In the genomic region with DNA sequence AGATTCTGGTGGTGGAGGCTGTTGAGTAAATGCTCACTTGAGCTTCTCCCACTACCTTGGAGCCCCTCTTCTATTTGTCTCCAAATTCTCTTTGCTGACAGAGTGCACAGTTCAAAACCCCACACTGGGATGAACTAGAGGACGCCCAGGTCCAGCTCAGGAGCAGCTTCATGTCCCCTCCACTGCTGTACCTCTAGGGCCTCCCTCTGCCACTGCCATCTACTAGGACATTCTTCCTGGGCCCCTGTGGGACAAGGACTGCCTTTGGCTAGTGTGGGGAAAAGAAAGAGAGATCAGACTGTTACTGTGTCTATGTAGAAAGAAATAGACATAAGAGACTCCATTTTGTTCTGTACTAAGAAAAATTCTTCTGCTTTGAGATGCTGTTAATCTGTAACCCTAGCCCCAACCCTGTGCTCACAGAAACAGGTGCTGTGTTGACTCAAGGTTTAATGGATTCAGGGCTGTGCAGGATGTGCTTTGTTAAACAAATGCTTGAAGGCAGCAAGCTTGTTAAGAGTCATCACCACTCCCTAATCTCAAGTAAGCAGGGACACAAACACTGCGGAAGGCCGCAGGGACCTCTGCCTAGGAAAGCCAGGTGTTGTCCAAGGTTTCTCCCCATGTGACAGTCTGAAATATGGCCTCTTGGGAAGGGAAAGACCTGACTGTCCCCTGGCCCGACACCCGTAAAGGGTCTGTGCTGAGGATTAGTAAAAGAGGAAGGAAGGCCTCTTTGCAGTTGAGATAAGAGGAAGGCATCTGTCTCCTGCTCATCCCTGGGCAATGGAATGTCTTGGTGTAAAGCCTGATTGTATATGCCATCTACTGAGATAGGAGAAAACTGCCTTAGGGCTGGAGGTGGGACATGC, we compare ENCODE assay signal across 1 cellular context.
TF ChIP-seq lines count a peak whose summit lies in the region.
"Not testable (repeated sequence)": the region's sequence is repeated elsewhere in the genome, so short reads cannot be mapped to it uniquely, and the experiment has no call there.

No MANE protein-coding gene starts in this region.

TF ChIP-seq in HepG2, 621 proteins besides CTCF, POLR2A, EP300 and RAD21 (continued from another document and continues in another):
- TF ChIP-seq, protein P1, sequence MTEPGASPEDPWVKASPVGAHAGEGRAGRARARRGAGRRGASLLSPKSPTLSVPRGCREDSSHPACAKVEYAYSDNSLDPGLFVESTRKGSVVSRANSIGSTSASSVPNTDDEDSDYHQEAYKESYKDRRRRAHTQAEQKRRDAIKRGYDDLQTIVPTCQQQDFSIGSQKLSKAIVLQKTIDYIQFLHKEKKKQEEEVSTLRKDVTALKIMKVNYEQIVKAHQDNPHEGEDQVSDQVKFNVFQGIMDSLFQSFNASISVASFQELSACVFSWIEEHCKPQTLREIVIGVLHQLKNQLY (CRISPR knock-in tag; IDR thresholded peaks at IDR 0.05), result peak; percentile 78
- not testable (repeated sequence) for TF ChIP-seq ATF7 (IDR thresholded peaks at IDR 0.05); CREM (CRISPR knock-in tag; IDR thresholded peaks at IDR 0.05)
- TF ChIP-seq ATF7 (CRISPR knock-in tag; IDR thresholded peaks at IDR 0.05), result 0 out of 2 replicates have a peak, but pooled peaks have one; percentile 10
- peak; percentile 22; the same call in 1 of the 2 replicates for TF ChIP-seq ATF1 (CRISPR knock-in tag; IDR thresholded peaks at IDR 0.05)
- peak; percentile 19; the same call in 1 of the 2 replicates for TF ChIP-seq ZNF350 (CRISPR knock-in tag; IDR thresholded peaks at IDR 0.05; ENCODE audit: borderline replicate concordance, low read depth)
- peak; percentile 69 for TF ChIP-seq GFI1 (CRISPR knock-in tag; IDR thresholded peaks at IDR 0.05; ENCODE audit: borderline replicate concordance)
- TF ChIP-seq CREM (IDR thresholded peaks at IDR 0.05), result peak; percentile 49; the same call in 1 of the 2 replicates
- TF ChIP-seq HHEX (CRISPR knock-in tag; IDR thresholded peaks at IDR 0.05), result peak; percentile 83
- TF ChIP-seq ZNF292 (CRISPR knock-in tag; IDR thresholded peaks at IDR 0.05; ENCODE audit: borderline replicate concordance, low read depth), result peak; percentile 67; the same call in 1 of the 2 replicates
- TF ChIP-seq, protein P2, sequence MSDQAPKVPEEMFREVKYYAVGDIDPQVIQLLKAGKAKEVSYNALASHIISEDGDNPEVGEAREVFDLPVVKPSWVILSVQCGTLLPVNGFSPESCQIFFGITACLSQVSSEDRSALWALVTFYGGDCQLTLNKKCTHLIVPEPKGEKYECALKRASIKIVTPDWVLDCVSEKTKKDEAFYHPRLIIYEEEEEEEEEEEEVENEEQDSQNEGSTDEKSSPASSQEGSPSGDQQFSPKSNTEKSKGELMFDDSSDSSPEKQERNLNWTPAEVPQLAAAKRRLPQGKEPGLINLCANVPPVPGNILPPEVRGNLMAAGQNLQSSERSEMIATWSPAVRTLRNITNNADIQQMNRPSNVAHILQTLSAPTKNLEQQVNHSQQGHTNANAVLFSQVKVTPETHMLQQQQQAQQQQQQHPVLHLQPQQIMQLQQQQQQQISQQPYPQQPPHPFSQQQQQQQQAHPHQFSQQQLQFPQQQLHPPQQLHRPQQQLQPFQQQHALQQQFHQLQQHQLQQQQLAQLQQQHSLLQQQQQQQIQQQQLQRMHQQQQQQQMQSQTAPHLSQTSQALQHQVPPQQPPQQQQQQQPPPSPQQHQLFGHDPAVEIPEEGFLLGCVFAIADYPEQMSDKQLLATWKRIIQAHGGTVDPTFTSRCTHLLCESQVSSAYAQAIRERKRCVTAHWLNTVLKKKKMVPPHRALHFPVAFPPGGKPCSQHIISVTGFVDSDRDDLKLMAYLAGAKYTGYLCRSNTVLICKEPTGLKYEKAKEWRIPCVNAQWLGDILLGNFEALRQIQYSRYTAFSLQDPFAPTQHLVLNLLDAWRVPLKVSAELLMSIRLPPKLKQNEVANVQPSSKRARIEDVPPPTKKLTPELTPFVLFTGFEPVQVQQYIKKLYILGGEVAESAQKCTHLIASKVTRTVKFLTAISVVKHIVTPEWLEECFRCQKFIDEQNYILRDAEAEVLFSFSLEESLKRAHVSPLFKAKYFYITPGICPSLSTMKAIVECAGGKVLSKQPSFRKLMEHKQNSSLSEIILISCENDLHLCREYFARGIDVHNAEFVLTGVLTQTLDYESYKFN (CRISPR knock-in tag; conservative IDR thresholded peaks at IDR 0.05), result peak; percentile 92
- TF ChIP-seq, protein P3, sequence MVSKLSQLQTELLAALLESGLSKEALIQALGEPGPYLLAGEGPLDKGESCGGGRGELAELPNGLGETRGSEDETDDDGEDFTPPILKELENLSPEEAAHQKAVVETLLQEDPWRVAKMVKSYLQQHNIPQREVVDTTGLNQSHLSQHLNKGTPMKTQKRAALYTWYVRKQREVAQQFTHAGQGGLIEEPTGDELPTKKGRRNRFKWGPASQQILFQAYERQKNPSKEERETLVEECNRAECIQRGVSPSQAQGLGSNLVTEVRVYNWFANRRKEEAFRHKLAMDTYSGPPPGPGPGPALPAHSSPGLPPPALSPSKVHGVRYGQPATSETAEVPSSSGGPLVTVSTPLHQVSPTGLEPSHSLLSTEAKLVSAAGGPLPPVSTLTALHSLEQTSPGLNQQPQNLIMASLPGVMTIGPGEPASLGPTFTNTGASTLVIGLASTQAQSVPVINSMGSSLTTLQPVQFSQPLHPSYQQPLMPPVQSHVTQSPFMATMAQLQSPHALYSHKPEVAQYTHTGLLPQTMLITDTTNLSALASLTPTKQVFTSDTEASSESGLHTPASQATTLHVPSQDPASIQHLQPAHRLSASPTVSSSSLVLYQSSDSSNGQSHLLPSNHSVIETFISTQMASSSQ (IDR thresholded peaks at IDR 0.05; ENCODE audit: low read depth), result peak; percentile 85
- TF ChIP-seq, protein P3 (CRISPR knock-in tag; IDR thresholded peaks at IDR 0.05; ENCODE audit: borderline replicate concordance), result peak; percentile 96
- TF ChIP-seq ZMYM4 (CRISPR knock-in tag; IDR thresholded peaks at IDR 0.05), result peak; percentile 53
- TF ChIP-seq, protein P4, sequence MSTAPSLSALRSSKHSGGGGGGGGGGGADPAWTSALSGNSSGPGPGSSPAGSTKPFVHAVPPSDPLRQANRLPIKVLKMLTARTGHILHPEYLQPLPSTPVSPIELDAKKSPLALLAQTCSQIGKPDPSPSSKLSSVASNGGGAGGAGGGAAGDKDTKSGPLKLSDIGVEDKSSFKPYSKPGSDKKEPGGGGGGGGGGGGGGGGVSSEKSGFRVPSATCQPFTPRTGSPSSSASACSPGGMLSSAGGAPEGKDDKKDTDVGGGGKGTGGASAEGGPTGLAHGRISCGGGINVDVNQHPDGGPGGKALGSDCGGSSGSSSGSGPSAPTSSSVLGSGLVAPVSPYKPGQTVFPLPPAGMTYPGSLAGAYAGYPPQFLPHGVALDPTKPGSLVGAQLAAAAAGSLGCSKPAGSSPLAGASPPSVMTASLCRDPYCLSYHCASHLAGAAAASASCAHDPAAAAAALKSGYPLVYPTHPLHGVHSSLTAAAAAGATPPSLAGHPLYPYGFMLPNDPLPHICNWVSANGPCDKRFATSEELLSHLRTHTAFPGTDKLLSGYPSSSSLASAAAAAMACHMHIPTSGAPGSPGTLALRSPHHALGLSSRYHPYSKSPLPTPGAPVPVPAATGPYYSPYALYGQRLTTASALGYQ (CRISPR knock-in tag; IDR thresholded peaks at IDR 0.05), result peak; percentile 94
- TF ChIP-seq DMAP1 (CRISPR knock-in tag; IDR thresholded peaks at IDR 0.05), result peak; percentile 24; the same call in 1 of the 2 replicates
- peak; percentile 86 for TF ChIP-seq RCOR2 (CRISPR knock-in tag; IDR thresholded peaks at IDR 0.05)
- TF ChIP-seq, protein P5, sequence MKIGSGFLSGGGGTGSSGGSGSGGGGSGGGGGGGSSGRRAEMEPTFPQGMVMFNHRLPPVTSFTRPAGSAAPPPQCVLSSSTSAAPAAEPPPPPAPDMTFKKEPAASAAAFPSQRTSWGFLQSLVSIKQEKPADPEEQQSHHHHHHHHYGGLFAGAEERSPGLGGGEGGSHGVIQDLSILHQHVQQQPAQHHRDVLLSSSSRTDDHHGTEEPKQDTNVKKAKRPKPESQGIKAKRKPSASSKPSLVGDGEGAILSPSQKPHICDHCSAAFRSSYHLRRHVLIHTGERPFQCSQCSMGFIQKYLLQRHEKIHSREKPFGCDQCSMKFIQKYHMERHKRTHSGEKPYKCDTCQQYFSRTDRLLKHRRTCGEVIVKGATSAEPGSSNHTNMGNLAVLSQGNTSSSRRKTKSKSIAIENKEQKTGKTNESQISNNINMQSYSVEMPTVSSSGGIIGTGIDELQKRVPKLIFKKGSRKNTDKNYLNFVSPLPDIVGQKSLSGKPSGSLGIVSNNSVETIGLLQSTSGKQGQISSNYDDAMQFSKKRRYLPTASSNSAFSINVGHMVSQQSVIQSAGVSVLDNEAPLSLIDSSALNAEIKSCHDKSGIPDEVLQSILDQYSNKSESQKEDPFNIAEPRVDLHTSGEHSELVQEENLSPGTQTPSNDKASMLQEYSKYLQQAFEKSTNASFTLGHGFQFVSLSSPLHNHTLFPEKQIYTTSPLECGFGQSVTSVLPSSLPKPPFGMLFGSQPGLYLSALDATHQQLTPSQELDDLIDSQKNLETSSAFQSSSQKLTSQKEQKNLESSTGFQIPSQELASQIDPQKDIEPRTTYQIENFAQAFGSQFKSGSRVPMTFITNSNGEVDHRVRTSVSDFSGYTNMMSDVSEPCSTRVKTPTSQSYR (CRISPR knock-in tag; IDR thresholded peaks at IDR 0.05; ENCODE audit: borderline replicate concordance), result peak; percentile 25; the same call in 1 of the 2 replicates
- peak; percentile 70; the same call in 1 of the 2 replicates for TF ChIP-seq MIER3 (CRISPR knock-in tag; IDR thresholded peaks at IDR 0.05; ENCODE audit: borderline replicate concordance)
- TF ChIP-seq, protein P6, sequence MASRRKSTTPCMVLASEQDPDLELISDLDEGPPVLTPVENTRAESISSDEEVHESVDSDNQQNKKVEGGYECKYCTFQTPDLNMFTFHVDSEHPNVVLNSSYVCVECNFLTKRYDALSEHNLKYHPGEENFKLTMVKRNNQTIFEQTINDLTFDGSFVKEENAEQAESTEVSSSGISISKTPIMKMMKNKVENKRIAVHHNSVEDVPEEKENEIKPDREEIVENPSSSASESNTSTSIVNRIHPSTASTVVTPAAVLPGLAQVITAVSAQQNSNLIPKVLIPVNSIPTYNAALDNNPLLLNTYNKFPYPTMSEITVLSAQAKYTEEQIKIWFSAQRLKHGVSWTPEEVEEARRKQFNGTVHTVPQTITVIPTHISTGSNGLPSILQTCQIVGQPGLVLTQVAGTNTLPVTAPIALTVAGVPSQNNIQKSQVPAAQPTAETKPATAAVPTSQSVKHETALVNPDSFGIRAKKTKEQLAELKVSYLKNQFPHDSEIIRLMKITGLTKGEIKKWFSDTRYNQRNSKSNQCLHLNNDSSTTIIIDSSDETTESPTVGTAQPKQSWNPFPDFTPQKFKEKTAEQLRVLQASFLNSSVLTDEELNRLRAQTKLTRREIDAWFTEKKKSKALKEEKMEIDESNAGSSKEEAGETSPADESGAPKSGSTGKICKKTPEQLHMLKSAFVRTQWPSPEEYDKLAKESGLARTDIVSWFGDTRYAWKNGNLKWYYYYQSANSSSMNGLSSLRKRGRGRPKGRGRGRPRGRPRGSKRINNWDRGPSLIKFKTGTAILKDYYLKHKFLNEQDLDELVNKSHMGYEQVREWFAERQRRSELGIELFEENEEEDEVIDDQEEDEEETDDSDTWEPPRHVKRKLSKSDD (CRISPR knock-in tag; IDR thresholded peaks at IDR 0.05; ENCODE audit: low read depth), result peak; percentile 59; the same call in 1 of the 2 replicates
- peak; percentile 48; the same call in 1 of the 2 replicates for TF ChIP-seq BORCS8-MEF2B (CRISPR knock-in tag; IDR thresholded peaks at IDR 0.05)
- 0 out of 2 replicates have a peak, but pooled peaks have one; percentile 27 for TF ChIP-seq ZNF124 (CRISPR knock-in tag; IDR thresholded peaks at IDR 0.05)
- TF ChIP-seq, protein P7, sequence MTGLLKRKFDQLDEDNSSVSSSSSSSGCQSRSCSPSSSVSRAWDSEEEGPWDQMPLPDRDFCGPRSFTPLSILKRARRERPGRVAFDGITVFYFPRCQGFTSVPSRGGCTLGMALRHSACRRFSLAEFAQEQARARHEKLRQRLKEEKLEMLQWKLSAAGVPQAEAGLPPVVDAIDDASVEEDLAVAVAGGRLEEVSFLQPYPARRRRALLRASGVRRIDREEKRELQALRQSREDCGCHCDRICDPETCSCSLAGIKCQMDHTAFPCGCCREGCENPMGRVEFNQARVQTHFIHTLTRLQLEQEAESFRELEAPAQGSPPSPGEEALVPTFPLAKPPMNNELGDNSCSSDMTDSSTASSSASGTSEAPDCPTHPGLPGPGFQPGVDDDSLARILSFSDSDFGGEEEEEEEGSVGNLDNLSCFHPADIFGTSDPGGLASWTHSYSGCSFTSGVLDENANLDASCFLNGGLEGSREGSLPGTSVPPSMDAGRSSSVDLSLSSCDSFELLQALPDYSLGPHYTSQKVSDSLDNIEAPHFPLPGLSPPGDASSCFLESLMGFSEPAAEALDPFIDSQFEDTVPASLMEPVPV (CRISPR knock-in tag; IDR thresholded peaks at IDR 0.05), result 0 out of 2 replicates have a peak, but pooled peaks have one; percentile 29
- TF ChIP-seq, protein P8, sequence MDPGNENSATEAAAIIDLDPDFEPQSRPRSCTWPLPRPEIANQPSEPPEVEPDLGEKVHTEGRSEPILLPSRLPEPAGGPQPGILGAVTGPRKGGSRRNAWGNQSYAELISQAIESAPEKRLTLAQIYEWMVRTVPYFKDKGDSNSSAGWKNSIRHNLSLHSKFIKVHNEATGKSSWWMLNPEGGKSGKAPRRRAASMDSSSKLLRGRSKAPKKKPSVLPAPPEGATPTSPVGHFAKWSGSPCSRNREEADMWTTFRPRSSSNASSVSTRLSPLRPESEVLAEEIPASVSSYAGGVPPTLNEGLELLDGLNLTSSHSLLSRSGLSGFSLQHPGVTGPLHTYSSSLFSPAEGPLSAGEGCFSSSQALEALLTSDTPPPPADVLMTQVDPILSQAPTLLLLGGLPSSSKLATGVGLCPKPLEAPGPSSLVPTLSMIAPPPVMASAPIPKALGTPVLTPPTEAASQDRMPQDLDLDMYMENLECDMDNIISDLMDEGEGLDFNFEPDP (CRISPR knock-in tag; conservative IDR thresholded peaks at IDR 0.05), result 0 out of 2 replicates have a peak, but pooled peaks have one; percentile 36
- TF ChIP-seq, protein P9, sequence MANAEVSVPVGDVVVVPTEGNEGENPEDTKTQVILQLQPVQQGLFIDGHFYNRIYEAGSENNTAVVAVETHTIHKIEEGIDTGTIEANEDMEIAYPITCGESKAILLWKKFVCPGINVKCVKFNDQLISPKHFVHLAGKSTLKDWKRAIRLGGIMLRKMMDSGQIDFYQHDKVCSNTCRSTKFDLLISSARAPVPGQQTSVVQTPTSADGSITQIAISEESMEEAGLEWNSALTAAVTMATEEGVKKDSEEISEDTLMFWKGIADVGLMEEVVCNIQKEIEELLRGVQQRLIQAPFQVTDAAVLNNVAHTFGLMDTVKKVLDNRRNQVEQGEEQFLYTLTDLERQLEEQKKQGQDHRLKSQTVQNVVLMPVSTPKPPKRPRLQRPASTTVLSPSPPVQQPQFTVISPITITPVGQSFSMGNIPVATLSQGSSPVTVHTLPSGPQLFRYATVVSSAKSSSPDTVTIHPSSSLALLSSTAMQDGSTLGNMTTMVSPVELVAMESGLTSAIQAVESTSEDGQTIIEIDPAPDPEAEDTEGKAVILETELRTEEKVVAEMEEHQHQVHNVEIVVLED (CRISPR knock-in tag; IDR thresholded peaks at IDR 0.05; ENCODE audit: borderline replicate concordance), result peak; percentile 36; the same call in 1 of the 2 replicates
- 0 out of 2 replicates have a peak, but pooled peaks have one; percentile 32 for TF ChIP-seq SATB2 (CRISPR knock-in tag; IDR thresholded peaks at IDR 0.05)
